Comparison of ENCODE assay signal across 1 cellular context in the genomic region with DNA sequence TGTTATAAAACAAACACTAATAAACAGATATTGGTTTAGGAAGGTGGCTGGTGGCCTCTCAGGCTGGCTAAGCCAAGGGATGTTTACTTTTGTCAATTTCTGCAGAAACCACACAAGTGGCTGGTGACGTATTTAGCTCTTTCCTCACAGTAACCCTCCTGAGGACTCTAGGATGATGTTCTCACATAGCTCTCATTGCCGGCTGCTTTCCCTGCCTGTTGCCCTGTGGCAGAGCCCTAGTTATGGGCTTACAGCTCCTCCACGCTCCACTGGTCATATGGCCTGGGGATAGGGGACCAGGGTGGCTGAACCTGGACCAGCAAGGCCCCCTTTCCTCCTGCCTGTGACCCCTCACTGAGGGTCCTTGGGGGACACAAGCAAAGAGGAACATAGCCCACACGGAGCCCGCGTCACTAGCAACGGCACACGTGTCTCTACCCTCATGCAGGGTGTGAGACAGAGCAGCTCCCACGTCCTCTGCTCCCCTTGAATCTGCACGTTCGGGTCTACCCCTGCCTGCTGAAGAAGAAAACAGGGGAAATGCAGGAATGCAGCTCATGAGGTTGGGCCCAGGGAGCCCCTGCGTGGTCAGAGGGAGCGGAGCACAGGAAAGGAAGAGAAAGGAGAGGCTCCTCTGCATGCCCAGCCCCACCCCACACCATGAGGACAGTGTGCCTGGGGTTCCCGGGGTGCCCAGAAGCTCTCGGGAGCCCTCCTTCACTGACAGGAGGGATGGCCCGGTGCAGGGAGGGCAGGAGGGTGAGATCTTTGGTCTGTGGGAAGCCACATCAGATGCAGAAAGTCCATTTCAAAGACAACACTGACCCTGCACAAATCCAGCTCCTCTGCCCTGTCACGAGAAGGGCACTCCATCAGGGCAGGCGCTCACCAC.
TF ChIP-seq lines count a peak whose summit lies in the region.

No MANE protein-coding gene starts in this region.

TF ChIP-seq in HepG2, 621 proteins besides CTCF, POLR2A, EP300 and RAD21:
- TF ChIP-seq STAG1 (CRISPR knock-in tag; IDR thresholded peaks at IDR 0.05), result no peak
- TF ChIP-seq ZNF264 (CRISPR knock-in tag; IDR thresholded peaks at IDR 0.05), result no peak
- TF ChIP-seq, protein P1, sequence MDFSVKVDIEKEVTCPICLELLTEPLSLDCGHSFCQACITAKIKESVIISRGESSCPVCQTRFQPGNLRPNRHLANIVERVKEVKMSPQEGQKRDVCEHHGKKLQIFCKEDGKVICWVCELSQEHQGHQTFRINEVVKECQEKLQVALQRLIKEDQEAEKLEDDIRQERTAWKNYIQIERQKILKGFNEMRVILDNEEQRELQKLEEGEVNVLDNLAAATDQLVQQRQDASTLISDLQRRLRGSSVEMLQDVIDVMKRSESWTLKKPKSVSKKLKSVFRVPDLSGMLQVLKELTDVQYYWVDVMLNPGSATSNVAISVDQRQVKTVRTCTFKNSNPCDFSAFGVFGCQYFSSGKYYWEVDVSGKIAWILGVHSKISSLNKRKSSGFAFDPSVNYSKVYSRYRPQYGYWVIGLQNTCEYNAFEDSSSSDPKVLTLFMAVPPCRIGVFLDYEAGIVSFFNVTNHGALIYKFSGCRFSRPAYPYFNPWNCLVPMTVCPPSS (IDR thresholded peaks at IDR 0.05), result no peak
- no peak for TF ChIP-seq TRIM24 (CRISPR knock-in tag; IDR thresholded peaks at IDR 0.05)
- TF ChIP-seq CREB1 (IDR thresholded peaks at IDR 0.05), result peak; percentile 27; the same call in 1 of the 2 replicates
- TF ChIP-seq CREB1 (CRISPR knock-in tag; IDR thresholded peaks at IDR 0.05), result no peak
- TF ChIP-seq FOSL1 (CRISPR knock-in tag; IDR thresholded peaks at IDR 0.05; ENCODE audit: borderline replicate concordance), result no peak
- no peak for TF ChIP-seq ATM (IDR thresholded peaks at IDR 0.05; ENCODE audit: borderline replicate concordance)
- TF ChIP-seq DNMT3B (CRISPR knock-in tag; conservative IDR thresholded peaks at IDR 0.05), result no peak
TF ChIP-seq in HepG2: peak in this region for 1.
